Comparison of ENCODE assay signal across 9 cellular contexts in the genomic region with DNA sequence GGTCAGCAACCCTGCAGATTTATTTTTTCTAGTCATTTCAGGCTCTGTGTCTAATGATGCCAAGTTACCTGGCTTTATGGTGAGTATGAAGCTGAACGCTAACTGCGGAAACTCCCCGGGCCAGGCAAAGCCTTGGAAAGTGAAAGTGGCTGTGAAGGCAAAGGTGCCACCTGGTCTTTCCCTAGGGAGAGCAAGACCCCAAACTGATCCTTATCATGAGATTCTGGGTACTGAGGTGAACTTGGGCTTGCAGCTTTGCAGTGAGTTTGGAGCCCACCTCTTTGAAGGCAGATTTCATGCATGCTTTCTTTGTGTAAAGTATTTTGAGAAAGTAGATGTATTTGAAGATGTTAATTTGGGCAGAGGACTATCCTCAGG.
A peak's percentile ranks its signal among the peaks of the same experiment; 100 is the strongest.
DNase-seq lines count a peak whose midpoint lies in the region; ATAC-seq, FAIRE-seq and TF ChIP-seq lines count a peak whose summit lies in the region.
"Had no signal": no experiment of that assay in that cellular context is flagged by ENCODE, and none has a peak within 500 bp of the region (broad histone marks: within the 10 kb centered on the region; RNA-seq: fewer than 3 reads in every experiment).

No MANE protein-coding gene starts in this region.

- ATAC-seq in HG02885 (IDR thresholded peaks at IDR 0.05; ENCODE audit: poor library complexity, unreplicated experiment), result peak; percentile 33
- ATAC-seq in K562, result no peak

- CTCF ChIA-PET in MCF 10A (lab: Yijun Ruan, JAX), result interaction anchor here (0.6 to 3.1 kb wide), 14 partner anchors 91 to 1036 kb away, joined by 3 to 26 read pairs (median 3); no protein-coding TSS in a partner anchor
- CTCF ChIA-PET in K562 (lab: Yijun Ruan, JAX; ENCODE audit: low intra/inter-chr PET ratio), result interaction anchor here (0.6 to 1.8 kb wide), 4 partner anchors 83 to 741 kb away, joined by 3 to 9 read pairs (median 3); no protein-coding TSS in a partner anchor

- no peak for DNase-seq in breast epithelium (ENCODE audit: low spot score in 2 of 2)
- DNase-seq in MCF 10A (ENCODE audit: unreplicated experiment), result no peak
- DNase-seq in K562 (ENCODE audit: extremely low read depth in 1 of 4, low spot score in 3 of 4), result no peak
- DNase-seq in stomach, result no peak
- no peak for DNase-seq in G401 (ENCODE audit: low spot score)
- DNase-seq in NK-92 (lab: John Stamatoyannopoulos, UW; ENCODE audit: unreplicated experiment), result no peak
- DNase-seq in AML-193 (lab: John Stamatoyannopoulos, UW), result no peak

- no peak overlapping the region for H3K9ac ChIP-seq in K562 (ENCODE audit: insufficient read depth in 1 of 2, low read depth in 2 of 2, low read length in 2 of 2)

- TF ChIP-seq POLR2A in breast epithelium (IDR thresholded peaks at IDR 0.05), result no peak
- TF ChIP-seq POLR2A in K562 (conservative IDR thresholded peaks at IDR 0.05), result no peak
- no peak for TF ChIP-seq POLR2A in stomach (IDR thresholded peaks at IDR 0.05)

- H3K27ac Mint-ChIP-seq in MCF 10A (ENCODE audit: low read depth, unreplicated experiment), result no peak overlapping the region

- BruUV-seq in MCF 10A (replicated peaks; lab: Mats Ljungman, UMichigan), result no TSS peak
- BruUV-seq in K562 (replicated peaks; lab: Mats Ljungman, UMichigan), result no TSS peak

- H3K9me1 ChIP-seq in K562 (ENCODE audit: control insufficient read depth, insufficient read depth, low read length), result no peaks in the 10 kb centered on the region

- peaks cover 7% of the 10 kb centered on the region for H3K27me3 Mint-ChIP-seq in MCF 10A (ENCODE audit: insufficient read depth, unreplicated experiment)

- no peak for TF ChIP-seq CTCF in breast epithelium (IDR thresholded peaks at IDR 0.05)
- no peak for TF ChIP-seq CTCF in MCF 10A (IDR thresholded peaks at IDR 0.05; ENCODE audit: unreplicated experiment)
- TF ChIP-seq CTCF in K562 (IDR thresholded peaks at IDR 0.05 in 2 of 3, conservative IDR thresholded peaks at IDR 0.05 in 1 of 3; ENCODE audit: insufficient read depth in 2 of 3, low read depth in 1 of 3, low read length in 3 of 3), result no peak
- no peak for TF ChIP-seq CTCF in stomach (IDR thresholded peaks at IDR 0.05)

- TF ChIP-seq RAD21 in K562 (CRISPR knock-in tag; conservative IDR thresholded peaks at IDR 0.05 in 1 of 2, IDR thresholded peaks at IDR 0.05 in 1 of 2), result no peak

- H3K9me3 Mint-ChIP-seq in MCF 10A (ENCODE audit: unreplicated experiment), result no peaks in the 10 kb centered on the region

- no peaks in the 10 kb centered on the region for H3K36me3 ChIP-seq in breast epithelium
- no peaks in the 10 kb centered on the region for H3K36me3 ChIP-seq in K562 (ENCODE audit: control insufficient read depth, insufficient read depth, low read length)
- no peaks in the 10 kb centered on the region for H3K36me3 ChIP-seq in stomach

- POLR2A ChIA-PET in MCF 10A (lab: Yijun Ruan, JAX) (interaction anchor here (1.2 kb wide), 1 partner anchor 526 kb away, joined by 4 read pairs; no protein-coding TSS in a partner anchor), K562 (lab: Yijun Ruan, JAX) (interaction anchor here (0.6 to 2.0 kb wide), 5 partner anchors 151 to 526 kb away, joined by 3 to 5 read pairs (median 3); no protein-coding TSS in a partner anchor)

- no peaks in the 10 kb centered on the region for H3K27me3 ChIP-seq in breast epithelium
- H3K27me3 ChIP-seq in K562 (ENCODE audit: control insufficient read depth in 2 of 2, insufficient read depth in 2 of 2, low read length in 2 of 2), result peaks cover 2 to 18% of the 10 kb centered on the region in 2 experiments; a peak in 4 of 5 replicates
- no peaks in the 10 kb centered on the region for H3K27me3 ChIP-seq in stomach

- no peak overlapping the region for H3K4me3 Mint-ChIP-seq in MCF 10A (ENCODE audit: unreplicated experiment)

- peak overlapping the region in 2 of 3 donors; percentile 30 to 40 for H3K4me3 ChIP-seq in breast epithelium
- no peak overlapping the region for H3K4me3 ChIP-seq in K562
- H3K4me3 ChIP-seq in stomach, result peak overlapping the region; percentile 12 to 36 (median 26)

- no peaks in the 10 kb centered on the region for H3K79me2 ChIP-seq in K562 (ENCODE audit: control insufficient read depth, insufficient read depth, low read length)

- intact Hi-C loops in breast epithelium (cut with DNase I; ENCODE audit: low total_unique reads), result loop anchor here (10.0 kb wide), 1 partner anchor 532 kb away; no protein-coding TSS in a partner anchor
- intact Hi-C loops in MCF 10A (cut with micrococcal nuclease), result loop anchor here (2.0 to 5.0 kb wide), 3 partner anchors 140 to 755 kb away; partner anchors contain the start of gene MAP1B
- intact Hi-C loops in K562 (cut with micrococcal nuclease), result loop anchor here (5.0 kb wide), 1 partner anchor 235 kb away; no protein-coding TSS in a partner anchor
- intact Hi-C loops in stomach (cut with DNase I; ENCODE audit: low total_unique reads), result loop anchor here (5.0 kb wide), 1 partner anchor 235 kb away; no protein-coding TSS in a partner anchor

- H3K4me1 ChIP-seq in breast epithelium, result no peaks in the 10 kb centered on the region
- H3K4me1 ChIP-seq in K562 (replicated peaks in 1 of 2; ENCODE audit: control insufficient read depth in 2 of 2, insufficient read depth in 2 of 2, low read length in 2 of 2), result no peaks in the 10 kb centered on the region
- peaks cover 0 to 22% (median 16%) of the 10 kb centered on the region in 4 donors for H3K4me1 ChIP-seq in stomach

- no peak overlapping the region for H3K4me2 ChIP-seq in K562 (ENCODE audit: insufficient read depth, low read length)

- 0 out of 2 replicates have a peak overlapping the region, but pooled peaks have one; percentile 59 for H2AFZ ChIP-seq in K562 (ENCODE audit: low read depth, low read length)

- peaks cover 6% of the 10 kb centered on the region for H3K36me3 Mint-ChIP-seq in MCF 10A (ENCODE audit: insufficient read depth, unreplicated experiment)

- H3K9me3 ChIP-seq in breast epithelium (no peaks in the 10 kb centered on the region), K562 (replicated peaks; ENCODE audit: control insufficient read depth, insufficient read depth, low read depth, low read length) (no peaks in the 10 kb centered on the region), stomach (no peaks in the 10 kb centered on the region)

- TF ChIP-seq EP300 in K562 (IDR thresholded peaks at IDR 0.05; ENCODE audit: low read length) (no peak), stomach (IDR thresholded peaks at IDR 0.05) (no peak)

- in situ Hi-C loops in K562 (cut with MboI) (loop anchor here (25.0 kb wide), 1 partner anchor 530 kb away; the partner anchor contains the start of genes MRPS27 and PTCD2), G401 (cut with HindIII; ENCODE audit: low sequenced_read_pairs) (no loop called here)

- H4K20me1 ChIP-seq in K562 (replicated peaks; ENCODE audit: control insufficient read depth, insufficient read depth, low read length), result no peaks in the 10 kb centered on the region

- FAIRE-seq in K562 (lab: Jason Lieb, UNC), result no peak

- H3K4me1 Mint-ChIP-seq in MCF 10A (ENCODE audit: insufficient read depth, unreplicated experiment), result peaks cover 13% of the 10 kb centered on the region

- no peak overlapping the region for H3K27ac ChIP-seq in breast epithelium
- no peak overlapping the region for H3K27ac ChIP-seq in K562 (ENCODE audit: extremely low read depth, low read depth, low read length)
- peak overlapping the region in 3 of 5 donors; percentile 45 to 81 (median 76) for H3K27ac ChIP-seq in stomach
- H3K27ac ChIP-seq: RWPE1 had no signal

- WGBS in K562 (ENCODE audit: insufficient coverage, low coverage, missing lambda C conversion rate), result 36% methylated on average over 3 of the region's 3 CpGs
- WGBS in stomach, 5 donors, result 55 to 72% (median 66%) methylated on average over 3 of the region's 3 CpGs

TF ChIP-seq in K562, 482 proteins besides CTCF, POLR2A, EP300 and RAD21 (continues in another document):
- TF ChIP-seq TEAD1 (CRISPR knock-in tag; IDR thresholded peaks at IDR 0.05) (no peak), CREB1 (IDR thresholded peaks at IDR 0.05) (no peak), CREB1 (CRISPR knock-in tag; IDR thresholded peaks at IDR 0.05) (no peak), ZNF354B (CRISPR knock-in tag; IDR thresholded peaks at IDR 0.05) (no peak), FOXP1 (CRISPR knock-in tag; IDR thresholded peaks at IDR 0.05) (no peak), ZFX (CRISPR knock-in tag; IDR thresholded peaks at IDR 0.05) (no peak)
- TF ChIP-seq, protein P1, sequence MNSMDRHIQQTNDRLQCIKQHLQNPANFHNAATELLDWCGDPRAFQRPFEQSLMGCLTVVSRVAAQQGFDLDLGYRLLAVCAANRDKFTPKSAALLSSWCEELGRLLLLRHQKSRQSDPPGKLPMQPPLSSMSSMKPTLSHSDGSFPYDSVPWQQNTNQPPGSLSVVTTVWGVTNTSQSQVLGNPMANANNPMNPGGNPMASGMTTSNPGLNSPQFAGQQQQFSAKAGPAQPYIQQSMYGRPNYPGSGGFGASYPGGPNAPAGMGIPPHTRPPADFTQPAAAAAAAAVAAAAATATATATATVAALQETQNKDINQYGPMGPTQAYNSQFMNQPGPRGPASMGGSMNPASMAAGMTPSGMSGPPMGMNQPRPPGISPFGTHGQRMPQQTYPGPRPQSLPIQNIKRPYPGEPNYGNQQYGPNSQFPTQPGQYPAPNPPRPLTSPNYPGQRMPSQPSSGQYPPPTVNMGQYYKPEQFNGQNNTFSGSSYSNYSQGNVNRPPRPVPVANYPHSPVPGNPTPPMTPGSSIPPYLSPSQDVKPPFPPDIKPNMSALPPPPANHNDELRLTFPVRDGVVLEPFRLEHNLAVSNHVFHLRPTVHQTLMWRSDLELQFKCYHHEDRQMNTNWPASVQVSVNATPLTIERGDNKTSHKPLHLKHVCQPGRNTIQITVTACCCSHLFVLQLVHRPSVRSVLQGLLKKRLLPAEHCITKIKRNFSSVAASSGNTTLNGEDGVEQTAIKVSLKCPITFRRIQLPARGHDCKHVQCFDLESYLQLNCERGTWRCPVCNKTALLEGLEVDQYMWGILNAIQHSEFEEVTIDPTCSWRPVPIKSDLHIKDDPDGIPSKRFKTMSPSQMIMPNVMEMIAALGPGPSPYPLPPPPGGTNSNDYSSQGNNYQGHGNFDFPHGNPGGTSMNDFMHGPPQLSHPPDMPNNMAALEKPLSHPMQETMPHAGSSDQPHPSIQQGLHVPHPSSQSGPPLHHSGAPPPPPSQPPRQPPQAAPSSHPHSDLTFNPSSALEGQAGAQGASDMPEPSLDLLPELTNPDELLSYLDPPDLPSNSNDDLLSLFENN (IDR thresholded peaks at IDR 0.05; ENCODE audit: low read depth in 2 of 2, low read length in 2 of 2), result no peak
- TF ChIP-seq, protein P2, sequence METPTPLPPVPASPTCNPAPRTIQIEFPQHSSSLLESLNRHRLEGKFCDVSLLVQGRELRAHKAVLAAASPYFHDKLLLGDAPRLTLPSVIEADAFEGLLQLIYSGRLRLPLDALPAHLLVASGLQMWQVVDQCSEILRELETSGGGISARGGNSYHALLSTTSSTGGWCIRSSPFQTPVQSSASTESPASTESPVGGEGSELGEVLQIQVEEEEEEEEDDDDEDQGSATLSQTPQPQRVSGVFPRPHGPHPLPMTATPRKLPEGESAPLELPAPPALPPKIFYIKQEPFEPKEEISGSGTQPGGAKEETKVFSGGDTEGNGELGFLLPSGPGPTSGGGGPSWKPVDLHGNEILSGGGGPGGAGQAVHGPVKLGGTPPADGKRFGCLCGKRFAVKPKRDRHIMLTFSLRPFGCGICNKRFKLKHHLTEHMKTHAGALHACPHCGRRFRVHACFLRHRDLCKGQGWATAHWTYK (CRISPR knock-in tag; IDR thresholded peaks at IDR 0.05), result no peak

Comparison
In these comparisons a context has a peak if more than half of its experiments do, and no peak if none do; other contexts are left out.
1. H3K27ac ChIP-seq: peak in stomach (3 of 5); none in breast epithelium (0 of 2) and K562 (single experiment).